In genomic region chr4:1593881-1594345, GRCh38 we compare ENCODE assay signal across 19 cellular contexts.
DNase-seq lines count a peak whose midpoint lies in the region; ATAC-seq, FAIRE-seq and TF ChIP-seq lines count a peak whose summit lies in the region.
"Had no signal": no experiment of that assay in that cellular context is flagged by ENCODE, and none has a peak within 500 bp of the region (broad histone marks: within the 10 kb centered on the region; RNA-seq: fewer than 3 reads in every experiment).

No MANE protein-coding gene starts in this region.

- H3K4me3 Mint-ChIP-seq in endodermal cell, result no peak overlapping the region
- no peak overlapping the region for H3K4me3 Mint-ChIP-seq in progenitor cell of endocrine pancreas (ENCODE audit: low read depth)
- H3K4me3 Mint-ChIP-seq: B cell; CD8-positive, alpha-beta T cell; IgD-negative memory B cell had no signal

- in situ Hi-C loops in HepG2 (cut with HindIII; ENCODE audit: extremely low pct_ligation_motif_present, low pct_unique_long_range_greater_than_20kb), result no loop called here

- no peak for ATAC-seq in right lobe of liver
- ATAC-seq in HepG2, result no peak
- no peak for ATAC-seq in lower lobe of right lung
- ATAC-seq in GM21390 (IDR thresholded peaks at IDR 0.05; ENCODE audit: unreplicated experiment), result no peak
- ATAC-seq: CD8-positive, alpha-beta T cell had no signal

- H3K9ac ChIP-seq in HepG2 (ENCODE audit: insufficient read depth, low read depth, low read length) (no peak overlapping the region), endodermal cell (ENCODE audit: extremely low read depth, low read length, poor library complexity, severe bottlenecking) (no peak overlapping the region)

- no peak for FAIRE-seq in HepG2 (lab: Jason Lieb, UNC)

- TF ChIP-seq CTCF in right lobe of liver (IDR thresholded peaks at IDR 0.05) (no peak), HepG2 (CRISPR knock-in tag; IDR thresholded peaks at IDR 0.05) (no peak), endodermal cell (conservative IDR thresholded peaks at IDR 0.05) (no peak), lower lobe of right lung (IDR thresholded peaks at IDR 0.05) (no peak), progenitor cell of endocrine pancreas (IDR thresholded peaks at IDR 0.05; ENCODE audit: unreplicated experiment) (no peak)

- H3K9me3 ChIP-seq in right lobe of liver (peaks cover 0 to 7% (median 2%) of the 10 kb centered on the region in 4 donors), HepG2 (ENCODE audit: low read length) (peaks cover 4% of the 10 kb centered on the region; the same call in 1 of the 2 replicates), endodermal cell (ENCODE audit: control insufficient read depth, low read length) (peaks cover 14% of the 10 kb centered on the region), lower lobe of right lung (peaks cover 18% of the 10 kb centered on the region)

- H3K27ac Mint-ChIP-seq in endodermal cell (no peak overlapping the region), progenitor cell of endocrine pancreas (no peak overlapping the region)
- H3K27ac Mint-ChIP-seq: B cell; CD8-positive, alpha-beta T cell; IgD-negative memory B cell had no signal

- peak; percentile 12 to 47 (median 26) for DNase-seq in right lobe of liver
- DNase-seq in HepG2 (ENCODE audit: low spot score), result no peak
- DNase-seq in endodermal cell, result no peak
- DNase-seq in lower lobe of right lung, result peak; percentile 16
- DNase-seq in progenitor cell of endocrine pancreas (ENCODE audit: low spot score, unreplicated experiment), result no peak
- no peak for DNase-seq in NCI-H774 (lab: John Stamatoyannopoulos, UW)
- DNase-seq in stimulated activated CD4-positive, alpha-beta T cell treated with anti-CD3 and anti-CD28 coated beads, Interleukin-12 subunit alpha, Interleukin-12 subunit beta, amount 100 ng/mL, for 4 hours, result no peak
- DNase-seq: DND-41, GF-D8, MV-4-11, NCI-H1417 treated with DMSO at 0.1 percent for 48 hours, NCI-H2081, NCI-H226, NCI-H526 treated with DMSO at 0.1 percent for 48 hours, SHP77 had no signal

- H3K27ac ChIP-seq in right lobe of liver (no peak overlapping the region), HepG2 (ENCODE audit: extremely low read length, insufficient read depth, low read length) (no peak overlapping the region), endodermal cell (ENCODE audit: low read depth, low read length) (peak overlapping the region; percentile 38), lower lobe of right lung (no peak overlapping the region)

- H3K36me3 ChIP-seq in right lobe of liver (no peaks in the 10 kb centered on the region), HepG2 (replicated peaks in 1 of 2; ENCODE audit: control insufficient read depth in 1 of 2, insufficient read depth in 2 of 2, low read length in 2 of 2) (no peaks in the 10 kb centered on the region), endodermal cell (ENCODE audit: control insufficient read depth, insufficient read depth, low read length) (no peaks in the 10 kb centered on the region), lower lobe of right lung (no peaks in the 10 kb centered on the region)

- no peak overlapping the region for H3K4me2 ChIP-seq in HepG2 (ENCODE audit: low read depth, low read length)

- H3K4me3 ChIP-seq in right lobe of liver, result no peak overlapping the region
- no peak overlapping the region for H3K4me3 ChIP-seq in HepG2 (replicated peaks in 1 of 3; ENCODE audit: insufficient read depth in 1 of 3, low read depth in 2 of 3, low read length in 3 of 3)
- H3K4me3 ChIP-seq in endodermal cell (ENCODE audit: low read length), result no peak overlapping the region
- no peak overlapping the region for H3K4me3 ChIP-seq in lower lobe of right lung

- H3K9me3 Mint-ChIP-seq in endodermal cell, result peaks cover 8% of the 10 kb centered on the region
- H3K9me3 Mint-ChIP-seq in progenitor cell of endocrine pancreas (ENCODE audit: low read depth), result peaks cover 9% of the 10 kb centered on the region

- 40% methylated on average over 1 of the region's 23 CpGs for WGBS in right lobe of liver (ENCODE audit: insufficient coverage, low coverage, low lambda C conversion rate, missing lambda C conversion rate)
- WGBS in HepG2 (ENCODE audit: low lambda C conversion rate), result 10% methylated on average over 3 of the region's 23 CpGs
- WGBS in endodermal cell (ENCODE audit: insufficient coverage in 1 of 2, insufficient read length in 1 of 2), 2 experiments, result 50 to 81% methylated on average over 3 to 23 of the region's 23 CpGs

- intact Hi-C loops in right lobe of liver (cut with DNase I) (no loop called here), HepG2 (cut with micrococcal nuclease; ENCODE audit: unreplicated experiment) (no loop called here), lower lobe of right lung (cut with DNase I) (no loop called here)

- H2AFZ ChIP-seq in HepG2 (ENCODE audit: low read length), result no peak overlapping the region

- TF ChIP-seq POLR2A in right lobe of liver (IDR thresholded peaks at IDR 0.05) (no peak), HepG2 (IDR thresholded peaks at IDR 0.05; ENCODE audit: insufficient read depth in 1 of 2, low read depth in 2 of 2, low read length in 2 of 2) (no peak)

- no TSS peak for BruUV-seq in HepG2 (replicated peaks; lab: Mats Ljungman, UMichigan)

- H4K20me1 ChIP-seq in HepG2 (ENCODE audit: insufficient read depth, low read length), result no peaks in the 10 kb centered on the region

- H3K27me3 Mint-ChIP-seq in endodermal cell (ENCODE audit: insufficient read depth) (no peaks in the 10 kb centered on the region), progenitor cell of endocrine pancreas (no peaks in the 10 kb centered on the region)

- H3K4me1 Mint-ChIP-seq in endodermal cell (no peaks in the 10 kb centered on the region), progenitor cell of endocrine pancreas (ENCODE audit: low read depth) (peaks cover 2% of the 10 kb centered on the region)
- H3K4me1 Mint-ChIP-seq: B cell, IgD-negative memory B cell had no signal

- no peaks in the 10 kb centered on the region for H3K27me3 ChIP-seq in right lobe of liver
- H3K27me3 ChIP-seq in HepG2 (ENCODE audit: control insufficient read depth in 1 of 2, insufficient read depth in 2 of 2, low read length in 2 of 2), result peaks cover 5 to 40% of the 10 kb centered on the region in 2 experiments
- no peaks in the 10 kb centered on the region for H3K27me3 ChIP-seq in endodermal cell (ENCODE audit: control insufficient read depth, insufficient read depth, low read length, poor library complexity, severe bottlenecking)
- H3K27me3 ChIP-seq in lower lobe of right lung (ENCODE audit: low read depth), result peaks cover 5% of the 10 kb centered on the region

- no peaks in the 10 kb centered on the region for H3K36me3 Mint-ChIP-seq in endodermal cell (ENCODE audit: low read depth)
- H3K36me3 Mint-ChIP-seq in progenitor cell of endocrine pancreas (ENCODE audit: insufficient read depth), result no peaks in the 10 kb centered on the region

- TF ChIP-seq EP300 in HepG2 (IDR thresholded peaks at IDR 0.05; ENCODE audit: low read depth in 2 of 2, low read length in 2 of 2) (no peak), HepG2 (CRISPR knock-in tag; IDR thresholded peaks at IDR 0.05; ENCODE audit: borderline replicate concordance) (no peak)

- POLR2A ChIA-PET in HepG2 (lab: Yijun Ruan, JAX), result no interaction called here

- CTCF ChIA-PET in HepG2 (lab: Yijun Ruan, JAX; ENCODE audit: low intra/inter-chr PET ratio, low total read pairs), result no interaction called here

- TF ChIP-seq RAD21 in HepG2 (CRISPR knock-in tag; IDR thresholded peaks at IDR 0.05), result no peak

- H3K4me1 ChIP-seq in right lobe of liver, result no peaks in the 10 kb centered on the region
- H3K4me1 ChIP-seq in HepG2 (ENCODE audit: insufficient read depth, low read length), result no peaks in the 10 kb centered on the region
- no peaks in the 10 kb centered on the region for H3K4me1 ChIP-seq in endodermal cell (ENCODE audit: control insufficient read depth, insufficient read depth, low read length)
- H3K4me1 ChIP-seq in lower lobe of right lung, result no peaks in the 10 kb centered on the region

- no peaks in the 10 kb centered on the region for H3K79me2 ChIP-seq in HepG2 (ENCODE audit: insufficient read depth, low read length)

TF ChIP-seq in HepG2, 621 proteins besides CTCF, POLR2A, EP300 and RAD21 (continues in another document):
- TF ChIP-seq ZFP62 (CRISPR knock-in tag; IDR thresholded peaks at IDR 0.05) (no peak), MTF2 (CRISPR knock-in tag; IDR thresholded peaks at IDR 0.05; ENCODE audit: borderline replicate concordance) (no peak), SATB2 (CRISPR knock-in tag; IDR thresholded peaks at IDR 0.05) (no peak), KLF12 (CRISPR knock-in tag; IDR thresholded peaks at IDR 0.05; ENCODE audit: borderline replicate concordance) (no peak), KLF16 (CRISPR knock-in tag; IDR thresholded peaks at IDR 0.05) (no peak), ZNF782 (CRISPR knock-in tag; IDR thresholded peaks at IDR 0.05; ENCODE audit: borderline replicate concordance) (no peak), XRCC5 (optimal IDR thresholded peaks at IDR 0.05; ENCODE audit: low read length) (no peak), ZBTB8A (CRISPR knock-in tag; IDR thresholded peaks at IDR 0.05; ENCODE audit: borderline replicate concordance, low read depth) (no peak), TFDP2 (CRISPR knock-in tag; IDR thresholded peaks at IDR 0.05) (no peak), ZNF589 (CRISPR knock-in tag; conservative IDR thresholded peaks at IDR 0.05) (no peak), HIVEP1 (CRISPR knock-in tag; IDR thresholded peaks at IDR 0.05) (no peak), ETS1 (CRISPR knock-in tag; IDR thresholded peaks at IDR 0.05) (no peak)

Comparison
In these comparisons a context has a peak if more than half of its experiments do, and no peak if none do; other contexts are left out.
1. DNase-seq: peak in right lobe of liver (3 of 3) and lower lobe of right lung (single experiment); none in HepG2 (single experiment), endodermal cell (single experiment), progenitor cell of endocrine pancreas (single experiment), NCI-H774 (single experiment) and stimulated activated CD4-positive, alpha-beta T cell treated with anti-CD3 and anti-CD28 coated beads, Interleukin-12 subunit alpha, Interleukin-12 subunit beta, amount 100 ng/mL, for 4 hours (single experiment).